8 cellular contexts compared by ENCODE assay signal in the genomic region with DNA sequence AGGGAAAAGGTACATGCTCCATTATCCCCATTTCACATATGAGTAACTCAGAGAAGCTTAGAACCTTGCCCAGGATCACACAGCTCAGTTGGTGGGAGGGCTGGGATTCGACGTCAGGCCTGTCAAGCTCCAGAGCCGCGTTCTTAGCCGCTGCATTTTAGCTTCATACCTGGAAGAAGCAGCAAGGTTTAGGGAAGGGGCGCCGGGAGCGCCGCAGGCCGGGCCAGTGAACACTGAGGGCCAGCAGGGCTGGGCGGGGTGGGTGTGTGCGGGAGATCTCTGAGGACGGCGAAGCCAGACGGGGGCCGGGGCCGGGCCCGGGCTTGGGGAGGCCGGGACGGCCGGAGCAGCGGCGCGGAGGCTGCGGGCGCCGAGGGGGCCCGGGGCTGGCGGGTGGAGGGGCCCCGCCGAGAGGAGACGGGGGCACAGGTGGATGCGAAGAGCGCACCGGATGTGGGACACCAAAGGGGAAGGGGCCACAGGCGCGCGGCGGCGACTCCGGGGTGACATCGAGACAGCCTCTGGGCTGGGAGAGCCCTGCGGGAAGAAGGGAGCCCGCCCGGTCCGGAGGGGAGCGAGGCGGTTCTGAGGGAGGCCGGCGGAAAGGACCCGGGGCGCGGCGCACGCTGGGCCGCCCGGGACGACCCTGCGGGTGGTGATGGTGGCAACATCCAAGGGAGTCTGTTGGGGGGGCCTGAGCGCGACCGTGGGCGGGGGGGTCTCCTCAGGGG. TPM values are rescaled to one million over a fixed set of nuclear protein-coding genes. Genes with fewer than 3 reads are reported as not detected.
A peak's percentile ranks its signal among the peaks of the same experiment; 100 is the strongest.
DNase-seq lines count a peak whose midpoint lies in the region; ATAC-seq and TF ChIP-seq lines count a peak whose summit lies in the region.

No MANE protein-coding gene starts in this region.

- WGBS in lower leg skin, 2 donors = 0 to 1% methylated on average over 44 to 50 of the region's 63 CpGs

- no peak for DNase-seq in AG04449 (ENCODE audit: low read depth, low spot score)
- DNase-seq in UCSD-AML1 (lab: John Stamatoyannopoulos, UW; ENCODE audit: unreplicated experiment) = peak; percentile 58
- peak; percentile 69 for DNase-seq in central memory CD4-positive, alpha-beta T cell
- peak in 1 of 2 donors; percentile 91 for DNase-seq in lower leg skin (ENCODE audit: low spot score in 2 of 2)
- DNase-seq in stimulated activated CD8-positive, alpha-beta memory T cell treated with anti-CD3 and anti-CD28 coated beads, Interleukin-15, amount 100 ng/mL, for 48 hours (ENCODE audit: low read depth in 2 of 2) = peak; percentile 31 to 34
- no peak for DNase-seq in SHP77 treated with DMSO at 0.1 percent for 48 hours (lab: John Stamatoyannopoulos, UW)

- H3K4me3 ChIP-seq in AG04449 (ENCODE audit: low read depth, low read length) (peak overlapping the region; percentile 75), lower leg skin (ENCODE audit: low read depth, poor library complexity, severe bottlenecking) (peak overlapping the region; percentile 79)

- ATAC-seq in GM19043 (IDR thresholded peaks at IDR 0.05; ENCODE audit: low read depth, unreplicated experiment) (peak; percentile 25), HG03354 (IDR thresholded peaks at IDR 0.05; ENCODE audit: poor library complexity, severe bottlenecking, unreplicated experiment) (peak; percentile 32)

- POLR2A ChIA-PET in AG04449 (lab: Yijun Ruan, JAX) = interaction anchor here (1.2 kb wide), 1 partner anchor 25 kb away, joined by 6 read pairs; a partner anchor contains a TSS

- CTCF ChIA-PET in AG04449 (lab: Yijun Ruan, JAX) = interaction anchor here (0.8 to 1.7 kb wide), 4 partner anchors 24 to 61 kb away, joined by 3 to 4 read pairs (median 4); no protein-coding TSS in a partner anchor

- no peak for TF ChIP-seq CTCF in AG04449 (IDR thresholded peaks at IDR 0.05; ENCODE audit: insufficient read depth, low read length, missing control alignments)
- TF ChIP-seq CTCF in lower leg skin (IDR thresholded peaks at IDR 0.05) = no peak

- TF ChIP-seq POLR2A in lower leg skin (IDR thresholded peaks at IDR 0.05) = no peak

- intact Hi-C loops in lower leg skin (cut with DNase I; ENCODE audit: low total_unique reads) = no loop called here

RNA-seq across cellular contexts. Expression of a gene that starts 0.5 kb away (rescaled TPM):
- total RNA-seq in lower leg skin = 10 to 100 TPM; 16.7 to 41.5 (median 37.4) TPM

RNA-seq across cellular contexts. Expression of a gene that starts 25.5 kb away (rescaled TPM):
- 100 to 1,000 TPM in 3 of 4 donors, 10 to 100 TPM in 1; 99.0 to 262 (median 108) TPM for total RNA-seq in lower leg skin

RNA-seq across cellular contexts. Expression of a gene that starts 29.1 kb away (rescaled TPM):
- total RNA-seq in lower leg skin = 10 to 100 TPM; 27.6 to 36.5 (median 34.2) TPM

Comparison
In these comparisons a context has a peak if more than half of its experiments do, and no peak if none do; other contexts are left out.
1. DNase-seq: peak in UCSD-AML1 (single experiment), central memory CD4-positive, alpha-beta T cell (single experiment) and stimulated activated CD8-positive, alpha-beta memory T cell treated with anti-CD3 and anti-CD28 coated beads, Interleukin-15, amount 100 ng/mL, for 48 hours (2 of 2); none in AG04449 (single experiment) and SHP77 treated with DMSO at 0.1 percent for 48 hours (single experiment).